Comparison of ENCODE assay signal across 9 cellular contexts in the genomic region with DNA sequence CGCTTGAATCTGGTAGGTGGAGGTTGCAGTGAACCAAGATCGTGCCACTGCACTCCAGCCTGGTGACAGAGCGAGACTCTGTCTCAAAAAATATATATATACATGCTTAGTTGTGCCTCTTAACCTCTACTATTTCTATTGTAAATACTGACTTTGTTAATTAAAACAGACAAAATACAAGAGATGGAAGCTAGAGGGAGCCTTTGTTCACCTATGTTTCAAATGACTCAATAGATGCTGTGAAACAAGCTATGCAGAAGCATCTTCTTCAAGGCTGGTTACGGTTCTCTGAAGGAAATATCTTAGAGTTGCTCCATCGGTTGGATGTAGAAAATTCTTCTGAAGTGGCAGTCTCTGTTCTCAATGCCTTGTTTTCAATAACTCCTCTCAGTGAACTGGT. TPM values are rescaled to one million over a fixed set of nuclear protein-coding genes. Genes with fewer than 3 reads are reported as not detected.
DNase-seq lines count a peak whose midpoint lies in the region; ATAC-seq and TF ChIP-seq lines count a peak whose summit lies in the region.
"Had no signal": no experiment of that assay in that cellular context is flagged by ENCODE, and none has a peak within 500 bp of the region (broad histone marks: within the 10 kb centered on the region; RNA-seq: fewer than 3 reads in every experiment).

No MANE protein-coding gene starts in this region.

- peak overlapping the region; percentile 49 for H3K4me3 Mint-ChIP-seq in activated T-helper 2 cell treated with anti-CD3 and anti-CD28 coated beads, Interferon-gamma antibody, Interleukin-2, Interleukin-4, amounts not matched to agents 10 μg/mL and 5 μg/mL and 100 μg/mL, durations not matched to agents 14 hours and 24 hours and 36 hours (ENCODE audit: low read depth)
- no peak overlapping the region for H3K4me3 Mint-ChIP-seq in stimulated activated naive B cell treated with anti-CD40 and anti-IgM and Interleukin-4, amounts not matched to agents 10 μg/mL and 1 μg/mL and 100 μg/mL, for 72 hours

- H3K27me3 Mint-ChIP-seq in activated T-helper 2 cell treated with anti-CD3 and anti-CD28 coated beads, Interferon-gamma antibody, Interleukin-2, Interleukin-4, amounts not matched to agents 10 μg/mL and 5 μg/mL and 100 μg/mL, durations not matched to agents 14 hours and 24 hours and 36 hours (ENCODE audit: low read depth), result no peaks in the 10 kb centered on the region
- H3K27me3 Mint-ChIP-seq in stimulated activated naive B cell treated with anti-CD40 and anti-IgM and Interleukin-4, amounts not matched to agents 10 μg/mL and 1 μg/mL and 100 μg/mL, for 72 hours, result no peaks in the 10 kb centered on the region
- H3K27me3 Mint-ChIP-seq: IgD-negative memory B cell had no signal

- intact Hi-C loops in activated T-helper 2 cell treated with anti-CD3 and anti-CD28 coated beads, Interferon-gamma antibody, Interleukin-2, Interleukin-4, amounts not matched to agents 10 μg/mL and 5 μg/mL and 100 μg/mL, durations not matched to agents 14 hours and 24 hours and 36 hours (cut with micrococcal nuclease), result loop anchor here (1.0 to 10.0 kb wide), 4 partner anchors 138 to 1592 kb away; partner anchors contain the start of gene TAPT1

- H3K9me3 Mint-ChIP-seq in activated T-helper 2 cell treated with anti-CD3 and anti-CD28 coated beads, Interferon-gamma antibody, Interleukin-2, Interleukin-4, amounts not matched to agents 10 μg/mL and 5 μg/mL and 100 μg/mL, durations not matched to agents 14 hours and 24 hours and 36 hours, result no peaks in the 10 kb centered on the region
- H3K9me3 Mint-ChIP-seq in stimulated activated naive B cell treated with anti-CD40 and anti-IgM and Interleukin-4, amounts not matched to agents 10 μg/mL and 1 μg/mL and 100 μg/mL, for 72 hours, result no peaks in the 10 kb centered on the region
- H3K9me3 Mint-ChIP-seq: IgD-negative memory B cell had no signal

- POLR2A ChIA-PET in AG04450 (lab: Yijun Ruan, JAX), result interaction anchor here (0.6 kb wide), 1 partner anchor 17 kb away, joined by 4 read pairs; no protein-coding TSS in a partner anchor

- H3K27me3 ChIP-seq in AG04450 (ENCODE audit: control insufficient read depth, insufficient read depth, low read length), result no peaks in the 10 kb centered on the region

- peaks cover 55% of the 10 kb centered on the region for H3K4me1 Mint-ChIP-seq in activated T-helper 2 cell treated with anti-CD3 and anti-CD28 coated beads, Interferon-gamma antibody, Interleukin-2, Interleukin-4, amounts not matched to agents 10 μg/mL and 5 μg/mL and 100 μg/mL, durations not matched to agents 14 hours and 24 hours and 36 hours (ENCODE audit: low read depth)
- H3K4me1 Mint-ChIP-seq in stimulated activated naive B cell treated with anti-CD40 and anti-IgM and Interleukin-4, amounts not matched to agents 10 μg/mL and 1 μg/mL and 100 μg/mL, for 72 hours, result no peaks in the 10 kb centered on the region

- peak; percentile 81 for ATAC-seq in HG02610 (IDR thresholded peaks at IDR 0.05; ENCODE audit: unreplicated experiment)
- peak; percentile 78 to 79 for ATAC-seq in stimulated activated naive B cell treated with anti-CD40 and anti-IgM and Interleukin-4, amounts not matched to agents 10 μg/mL and 1 μg/mL and 100 μg/mL, for 72 hours (replicated peaks)

- H3K4me3 ChIP-seq in AG04450 (ENCODE audit: low read depth, low read length) (peak overlapping the region; percentile 18; the same call in 1 of the 2 replicates), GM12864 (ENCODE audit: low read depth, low read length) (no peak overlapping the region)

- no peaks in the 10 kb centered on the region for H3K9me3 ChIP-seq in AG04450 (ENCODE audit: control insufficient read depth, insufficient read depth, low read length)

- DNase-seq in AG04450 (ENCODE audit: low read depth, low spot score), result peak; percentile 47
- peak; percentile 37 for DNase-seq in GM12864 (ENCODE audit: low read depth)
- DNase-seq in NCI-H1092 (lab: John Stamatoyannopoulos, UW), result peak; percentile 16
- no peak for DNase-seq in activated T-helper 2 cell treated with anti-CD3 and anti-CD28 coated beads, Interferon-gamma antibody, Interleukin-2, Interleukin-4, amounts not matched to agents 10 μg/mL and 5 μg/mL and 100 μg/mL, durations not matched to agents 14 hours and 24 hours and 36 hours (ENCODE audit: low spot score)
- peak; percentile 24 for DNase-seq in hepatic stellate cell (ENCODE audit: low spot score)
- no peak for DNase-seq in stimulated activated naive B cell treated with anti-CD40 and anti-IgM and Interleukin-4, amounts not matched to agents 10 μg/mL and 1 μg/mL and 100 μg/mL, for 72 hours
- no peak for DNase-seq in NCI-H2029 treated with DMSO at 0.1 percent for 48 hours (lab: John Stamatoyannopoulos, UW)

- no peak overlapping the region for H3K27ac Mint-ChIP-seq in activated T-helper 2 cell treated with anti-CD3 and anti-CD28 coated beads, Interferon-gamma antibody, Interleukin-2, Interleukin-4, amounts not matched to agents 10 μg/mL and 5 μg/mL and 100 μg/mL, durations not matched to agents 14 hours and 24 hours and 36 hours
- H3K27ac Mint-ChIP-seq in stimulated activated naive B cell treated with anti-CD40 and anti-IgM and Interleukin-4, amounts not matched to agents 10 μg/mL and 1 μg/mL and 100 μg/mL, for 72 hours, result no peak overlapping the region

- CTCF ChIA-PET in AG04450 (lab: Charles Lee), result interaction anchor here (0.5 to 2.6 kb wide), 47 partner anchors 9 to 778 kb away, joined by 3 to 28 read pairs (median 5); partner anchors contain the start of gene MED28

- H3K27ac ChIP-seq in AG04450 (ENCODE audit: low read depth, low read length), result no peak overlapping the region

- peaks cover 69% of the 10 kb centered on the region for H3K36me3 Mint-ChIP-seq in activated T-helper 2 cell treated with anti-CD3 and anti-CD28 coated beads, Interferon-gamma antibody, Interleukin-2, Interleukin-4, amounts not matched to agents 10 μg/mL and 5 μg/mL and 100 μg/mL, durations not matched to agents 14 hours and 24 hours and 36 hours (ENCODE audit: low read depth)
- no peaks in the 10 kb centered on the region for H3K36me3 Mint-ChIP-seq in stimulated activated naive B cell treated with anti-CD40 and anti-IgM and Interleukin-4, amounts not matched to agents 10 μg/mL and 1 μg/mL and 100 μg/mL, for 72 hours
- H3K36me3 Mint-ChIP-seq: IgD-negative memory B cell had no signal

- TF ChIP-seq CTCF in AG04450 (IDR thresholded peaks at IDR 0.05; ENCODE audit: low read depth, low read length) (peak; percentile 64), GM12864 (IDR thresholded peaks at IDR 0.05; ENCODE audit: low read depth, low read length, missing control alignments) (peak; percentile 46)

RNA-seq across cellular contexts. Expression of gene NCAPG, which starts 6.2 kb away (rescaled TPM):
- polyA plus RNA-seq in AG04450 (2011; rRNA removed), result 5.3 and 9.1 TPM in 2 replicates
- 3.0 and 6.1 TPM in 2 replicates for polyA minus RNA-seq in AG04450 (2011; rRNA and poly(A)+ RNA removed)
- total RNA-seq in activated T-helper 2 cell treated with anti-CD3 and anti-CD28 coated beads, Interferon-gamma antibody, Interleukin-2, Interleukin-4, amounts not matched to agents 10 μg/mL and 5 μg/mL and 100 μg/mL, durations not matched to agents 14 hours and 24 hours and 36 hours, result 55.9 and 58.2 TPM in 2 replicates

RNA-seq across cellular contexts. Expression of gene DCAF16, which starts 6.5 kb away (rescaled TPM):
- polyA plus RNA-seq in AG04450 (2011; rRNA removed), result 19.8 and 22.2 TPM in 2 replicates
- 16.9 and 20.3 TPM in 2 replicates for polyA minus RNA-seq in AG04450 (2011; rRNA and poly(A)+ RNA removed)
- 41.1 and 41.7 TPM in 2 replicates for total RNA-seq in activated T-helper 2 cell treated with anti-CD3 and anti-CD28 coated beads, Interferon-gamma antibody, Interleukin-2, Interleukin-4, amounts not matched to agents 10 μg/mL and 5 μg/mL and 100 μg/mL, durations not matched to agents 14 hours and 24 hours and 36 hours

RNA-seq across cellular contexts. Expression of gene FAM184B, which starts 35.6 kb away (rescaled TPM):
- 0.07 and 0.09 TPM in 2 replicates for polyA plus RNA-seq in AG04450 (2011; rRNA removed)
- polyA minus RNA-seq in AG04450 (2011; rRNA and poly(A)+ RNA removed), result 0.05 and 0.09 TPM in 2 replicates
- not detected in 2 replicates for total RNA-seq in activated T-helper 2 cell treated with anti-CD3 and anti-CD28 coated beads, Interferon-gamma antibody, Interleukin-2, Interleukin-4, amounts not matched to agents 10 μg/mL and 5 μg/mL and 100 μg/mL, durations not matched to agents 14 hours and 24 hours and 36 hours
- polyA plus RNA-seq: IgD-negative memory B cell had no signal

Comparison
In these comparisons a context has a peak if more than half of its experiments do, and no peak if none do; other contexts are left out.
1. DNase-seq: peak in AG04450 (single experiment), GM12864 (single experiment), NCI-H1092 (single experiment) and hepatic stellate cell (single experiment); none in activated T-helper 2 cell treated with anti-CD3 and anti-CD28 coated beads, Interferon-gamma antibody, Interleukin-2, Interleukin-4, amounts not matched to agents 10 μg/mL and 5 μg/mL and 100 μg/mL, durations not matched to agents 14 hours and 24 hours and 36 hours (single experiment), stimulated activated naive B cell treated with anti-CD40 and anti-IgM and Interleukin-4, amounts not matched to agents 10 μg/mL and 1 μg/mL and 100 μg/mL, for 72 hours (single experiment) and NCI-H2029 treated with DMSO at 0.1 percent for 48 hours (single experiment).